ENCODE assay signal across 1 cellular context in the genomic region with DNA sequence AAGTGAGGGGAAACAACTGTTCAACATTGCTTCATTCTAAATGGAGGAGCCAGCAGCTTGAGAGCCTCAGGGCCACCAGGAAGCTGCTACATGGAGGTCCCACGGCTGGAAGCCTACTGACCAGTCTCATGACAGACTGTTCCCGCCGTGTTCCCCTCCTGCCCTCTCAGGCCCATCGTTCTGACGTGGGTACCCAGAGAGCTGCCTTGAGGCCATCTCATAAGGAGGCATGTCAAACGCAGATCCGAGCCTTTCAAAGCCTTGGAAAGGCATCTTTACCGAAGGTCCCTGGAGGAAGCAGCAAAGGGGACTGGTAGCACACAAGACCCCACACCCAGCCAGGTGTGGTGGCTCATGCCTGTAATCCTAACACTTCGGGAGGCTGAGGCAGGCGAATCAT.
TF ChIP-seq lines count a peak whose summit lies in the region.

No MANE protein-coding gene starts in this region.

TF ChIP-seq in IMR-90, 13 proteins besides CTCF, POLR2A, EP300 and RAD21 (continued from another document):
- TF ChIP-seq, protein P1, sequence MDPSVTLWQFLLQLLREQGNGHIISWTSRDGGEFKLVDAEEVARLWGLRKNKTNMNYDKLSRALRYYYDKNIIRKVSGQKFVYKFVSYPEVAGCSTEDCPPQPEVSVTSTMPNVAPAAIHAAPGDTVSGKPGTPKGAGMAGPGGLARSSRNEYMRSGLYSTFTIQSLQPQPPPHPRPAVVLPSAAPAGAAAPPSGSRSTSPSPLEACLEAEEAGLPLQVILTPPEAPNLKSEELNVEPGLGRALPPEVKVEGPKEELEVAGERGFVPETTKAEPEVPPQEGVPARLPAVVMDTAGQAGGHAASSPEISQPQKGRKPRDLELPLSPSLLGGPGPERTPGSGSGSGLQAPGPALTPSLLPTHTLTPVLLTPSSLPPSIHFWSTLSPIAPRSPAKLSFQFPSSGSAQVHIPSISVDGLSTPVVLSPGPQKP (IDR thresholded peaks at IDR 0.05; ENCODE audit: borderline replicate concordance, low read depth, low read length): no peak
- TF ChIP-seq, protein P2, sequence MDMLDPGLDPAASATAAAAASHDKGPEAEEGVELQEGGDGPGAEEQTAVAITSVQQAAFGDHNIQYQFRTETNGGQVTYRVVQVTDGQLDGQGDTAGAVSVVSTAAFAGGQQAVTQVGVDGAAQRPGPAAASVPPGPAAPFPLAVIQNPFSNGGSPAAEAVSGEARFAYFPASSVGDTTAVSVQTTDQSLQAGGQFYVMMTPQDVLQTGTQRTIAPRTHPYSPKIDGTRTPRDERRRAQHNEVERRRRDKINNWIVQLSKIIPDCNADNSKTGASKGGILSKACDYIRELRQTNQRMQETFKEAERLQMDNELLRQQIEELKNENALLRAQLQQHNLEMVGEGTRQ (IDR thresholded peaks at IDR 0.05; ENCODE audit: low read depth, low read length): no peak
- TF ChIP-seq RCOR1 (IDR thresholded peaks at IDR 0.05; ENCODE audit: insufficient replicate concordance, low read length) (no peak), CHD1 (IDR thresholded peaks at IDR 0.05; ENCODE audit: low read depth, low read length) (no peak), NFE2L2 (IDR thresholded peaks at IDR 0.05; ENCODE audit: low read depth, low read length) (no peak), SMC3 (IDR thresholded peaks at IDR 0.05; ENCODE audit: low read depth, low read length) (no peak)
TF ChIP-seq in IMR-90: peak in this region for 0.
